Comparison of ENCODE assay signal across 8 cellular contexts in genomic region chr1:168234846-168235547, GRCh38. TPM values are rescaled to one million over a fixed set of nuclear protein-coding genes. Genes with fewer than 3 reads are reported as not detected.
DNase-seq lines count a peak whose midpoint lies in the region; ATAC-seq and TF ChIP-seq lines count a peak whose summit lies in the region.

No MANE protein-coding gene starts in this region.

- no peak overlapping the region for H3K4me3 ChIP-seq in colonic mucosa
- no peak overlapping the region for H3K4me3 ChIP-seq in mucosa of descending colon

- H3K36me3 ChIP-seq in colonic mucosa (peaks cover 8% of the 10 kb centered on the region), mucosa of descending colon (ENCODE audit: low read depth) (peaks cover 3% of the 10 kb centered on the region)

- DNase-seq in SIG-M5 treated with dmso at 0.1 percent for 504 hours (lab: John Stamatoyannopoulos, UW; ENCODE audit: unreplicated experiment) (peak; percentile 58), SIG-M5 (lab: John Stamatoyannopoulos, UW) (no peak), LoVo (ENCODE audit: low spot score) (peak; percentile 20), T-cell (peak in 26 of 34 experiments; percentile 3 to 38 (median 22)), colonic mucosa (no peak), mucosa of descending colon (peak in 1 of 3 donors; percentile 43), cerebellar nuclear complex (lab: John Stamatoyannopoulos, UW) (no peak)

- H3K27me3 ChIP-seq in colonic mucosa: no peaks in the 10 kb centered on the region

- H3K27ac Mint-ChIP-seq in T-cell: no peak overlapping the region

- peaks cover 71% of the 10 kb centered on the region for H3K36me3 Mint-ChIP-seq in T-cell

- no peak overlapping the region for H3K4me3 Mint-ChIP-seq in T-cell

- no peaks in the 10 kb centered on the region for H3K4me1 ChIP-seq in colonic mucosa
- peaks cover 7% of the 10 kb centered on the region for H3K4me1 ChIP-seq in mucosa of descending colon (ENCODE audit: low read depth)

- intact Hi-C loops in colonic mucosa (cut with DNase I) (no loop called here), mucosa of descending colon (cut with DNase I, micrococcal nuclease) (no loop called here)

- ATAC-seq in GM21786 (IDR thresholded peaks at IDR 0.05; ENCODE audit: unreplicated experiment): peak; percentile 83
- ATAC-seq in T-cell (replicated peaks in 1 of 4): peak; percentile 85 to 93 (median 86)
- peak; percentile 89 for ATAC-seq in mucosa of descending colon

- peaks cover 61 to 65% (median 62%) of the 10 kb centered on the region in 3 donors for H3K4me1 Mint-ChIP-seq in T-cell

- CTCF ChIA-PET in T-cell (lab: Charles Lee): interaction anchor here (0.6 to 3.0 kb wide), 15 partner anchors 9 to 1254 kb away, joined by 3 to 27 read pairs (median 4); partner anchors contain the start of gene SFT2D2 (in 1 of the 2)

- POLR2A ChIA-PET in T-cell (lab: Charles Lee): interaction anchor here in 1 of 2 donors (0.6 to 1.8 kb wide), 5 partner anchors 9 to 250 kb away, joined by 3 to 9 read pairs (median 4); partner anchors contain the start of gene SFT2D2

- H3K9me3 Mint-ChIP-seq in T-cell: no peaks in the 10 kb centered on the region

- no peaks in the 10 kb centered on the region for H3K27me3 Mint-ChIP-seq in T-cell

- TF ChIP-seq CTCF in colonic mucosa (IDR thresholded peaks at IDR 0.05) (peak; percentile 69), mucosa of descending colon (IDR thresholded peaks at IDR 0.05) (peak; percentile 14)

- no peak overlapping the region for H3K9ac ChIP-seq in colonic mucosa (ENCODE audit: low read depth in 2 of 2, low read length in 2 of 2)

- H3K9me3 ChIP-seq in colonic mucosa: no peaks in the 10 kb centered on the region
- no peaks in the 10 kb centered on the region for H3K9me3 ChIP-seq in mucosa of descending colon

- no peak overlapping the region for H3K27ac ChIP-seq in colonic mucosa

RNA-seq across cellular contexts. Expression of gene SFT2D2, which starts 9.2 kb away (rescaled TPM):
- total RNA-seq in T-cell: 10 to 100 TPM; 51.6 to 63.1 (median 55.6) TPM
- 10 to 100 TPM; 70.9 to 84.5 TPM for total RNA-seq in colonic mucosa
- total RNA-seq in mucosa of descending colon: 10 to 100 TPM; 62.0 to 87.0 (median 70.6) TPM

RNA-seq across cellular contexts. Expression of gene TBX19, which starts 45.7 kb away (rescaled TPM):
- 1 to 10 TPM; 2.8 to 3.9 (median 3.5) TPM for total RNA-seq in T-cell
- total RNA-seq in colonic mucosa: 1 to 10 TPM; 1.5 to 1.6 TPM
- 1 to 10 TPM; 1.1 to 2.6 (median 2.3) TPM for total RNA-seq in mucosa of descending colon

RNA-seq across cellular contexts. Expression of gene TIPRL, which starts 56.2 kb away (rescaled TPM):
- total RNA-seq in T-cell (10 to 100 TPM; 13.8 to 26.6 (median 22.3) TPM), colonic mucosa (10 to 100 TPM; 34.6 to 37.2 TPM), mucosa of descending colon (10 to 100 TPM; 30.1 to 37.4 (median 33.5) TPM)

Comparison
In these comparisons a context has a peak if more than half of its experiments do, and no peak if none do; other contexts are left out.
1. DNase-seq: peak in SIG-M5 treated with dmso at 0.1 percent for 504 hours (single experiment), LoVo (single experiment) and T-cell (26 of 34); none in SIG-M5 (single experiment), colonic mucosa (single experiment) and cerebellar nuclear complex (0 of 2).
2. Peak in every context shown above with its lines, with median percentiles within 50 percentile points of each other: ATAC-seq.